8 cellular contexts compared by ENCODE assay signal in genomic region chr3:170563712-170564423, GRCh38. TPM values are rescaled to one million over a fixed set of nuclear protein-coding genes. Genes with fewer than 3 reads are reported as not detected.
DNase-seq lines count a peak whose midpoint lies in the region; ATAC-seq and TF ChIP-seq lines count a peak whose summit lies in the region.
"Had no signal": no experiment of that assay in that cellular context is flagged by ENCODE, and none has a peak within 500 bp of the region (broad histone marks: within the 10 kb centered on the region; RNA-seq: fewer than 3 reads in every experiment).

No MANE protein-coding gene starts in this region.

- peak; percentile 93 for ATAC-seq in GM18505 (IDR thresholded peaks at IDR 0.05; ENCODE audit: unreplicated experiment)
- peak; percentile 83 for ATAC-seq in GM21576 (IDR thresholded peaks at IDR 0.05; ENCODE audit: unreplicated experiment)
- ATAC-seq in IMR-90 (ENCODE audit: low read depth) = peak; percentile 89
- ATAC-seq in naive thymus-derived CD4-positive, alpha-beta T cell = no peak

- CTCF ChIA-PET in IMR-90 (lab: Yijun Ruan, JAX) = interaction anchor here (1.1 to 1.2 kb wide), 2 partner anchors 63 to 150 kb away, joined by 3 to 4 read pairs; no protein-coding TSS in a partner anchor
- CTCF ChIA-PET in naive thymus-derived CD4-positive, alpha-beta T cell (lab: Charles Lee) = no interaction called here

- peak overlapping the region; percentile 58 to 77; a peak in 3 of 4 replicates for H4K8ac ChIP-seq in IMR-90 (ENCODE audit: low read depth in 2 of 2, low read length in 2 of 2)

- H2BK15ac ChIP-seq in IMR-90 (ENCODE audit: low read depth, low read length) = peak overlapping the region; percentile 72; the same call in 1 of the 3 replicates

- DNase-seq in IMR-90 (peak; percentile 82), choroid plexus epithelial cell (ENCODE audit: low read depth) (peak; percentile 79), glutamatergic neuron (no peak), SKM-1 (lab: John Stamatoyannopoulos, UW; ENCODE audit: unreplicated experiment) (no peak)
- DNase-seq in naive thymus-derived CD4-positive, alpha-beta T cell = no peak

- no peak overlapping the region for H3K4me3 Mint-ChIP-seq in glutamatergic neuron (ENCODE audit: unreplicated experiment)
- H3K4me3 Mint-ChIP-seq in naive thymus-derived CD4-positive, alpha-beta T cell = peak overlapping the region in 1 of 10 donors; percentile 52

- H2BK5ac ChIP-seq in IMR-90 (ENCODE audit: low read depth, low read length, poor library complexity, severe bottlenecking) = peak overlapping the region; percentile 36

- no peak overlapping the region; the same call in none of the 2 replicates for H3K56ac ChIP-seq in IMR-90 (ENCODE audit: extremely low read depth, insufficient read depth, low read length)

- H3K27ac Mint-ChIP-seq in glutamatergic neuron (ENCODE audit: unreplicated experiment) = no peak overlapping the region
- H3K27ac Mint-ChIP-seq in naive thymus-derived CD4-positive, alpha-beta T cell = no peak overlapping the region

- H3K4me1 ChIP-seq in IMR-90 (ENCODE audit: control insufficient read depth, insufficient read depth, low read length) = no peaks in the 10 kb centered on the region
- H3K4me1 ChIP-seq in naive thymus-derived CD4-positive, alpha-beta T cell (ENCODE audit: control insufficient read depth in 2 of 2, insufficient read depth in 2 of 2, low read length in 2 of 2) = no peaks in the 10 kb centered on the region

- no peaks in the 10 kb centered on the region for H3K36me3 ChIP-seq in IMR-90 (ENCODE audit: control insufficient read depth, insufficient read depth, low read length)
- H3K36me3 ChIP-seq in naive thymus-derived CD4-positive, alpha-beta T cell (ENCODE audit: control insufficient read depth in 2 of 3, insufficient read depth in 3 of 3, low read length in 3 of 3) = no peaks in the 10 kb centered on the region

- H3K14ac ChIP-seq in IMR-90 (replicated peaks; ENCODE audit: low read depth, low read length) = peak overlapping the region; percentile 71

- peak overlapping the region; percentile 35; the same call in 1 of the 2 replicates for H3K18ac ChIP-seq in IMR-90 (ENCODE audit: low read depth, low read length)

- peak overlapping the region; percentile 50 for H4K5ac ChIP-seq in IMR-90 (ENCODE audit: low read depth, low read length)

- H2AK5ac ChIP-seq in IMR-90 (ENCODE audit: low read depth, low read length) = no peak overlapping the region

- H2BK20ac ChIP-seq in IMR-90 (ENCODE audit: low read depth, low read length) = peak overlapping the region; percentile 75

- TF ChIP-seq RAD21 in IMR-90 (IDR thresholded peaks at IDR 0.05; ENCODE audit: low read length) = no peak

- no peak for TF ChIP-seq CTCF in IMR-90 (conservative IDR thresholded peaks at IDR 0.05; ENCODE audit: low read depth, low read length)
- TF ChIP-seq CTCF in choroid plexus epithelial cell (conservative IDR thresholded peaks at IDR 0.05; ENCODE audit: low read depth, low read length) = no peak
- no peak for TF ChIP-seq CTCF in glutamatergic neuron (IDR thresholded peaks at IDR 0.05; ENCODE audit: partially characterized antibody, unreplicated experiment)

- peak overlapping the region; percentile 23; the same call in 1 of the 2 replicates for H3K4me3 ChIP-seq in IMR-90 (ENCODE audit: insufficient read depth, low read depth, low read length)
- H3K4me3 ChIP-seq in choroid plexus epithelial cell (ENCODE audit: low read depth, low read length) = peak overlapping the region; percentile 29
- H3K4me3 ChIP-seq in naive thymus-derived CD4-positive, alpha-beta T cell (ENCODE audit: low read length) = no peak overlapping the region
- H3K4me3 ChIP-seq: lung had no signal

- no peaks in the 10 kb centered on the region for H3K4me1 Mint-ChIP-seq in glutamatergic neuron (ENCODE audit: low read depth, unreplicated experiment)
- peaks cover 0 to 21% (median 3%) of the 10 kb centered on the region in 7 donors for H3K4me1 Mint-ChIP-seq in naive thymus-derived CD4-positive, alpha-beta T cell

- in situ Hi-C loops in IMR-90 (cut with MboI; ENCODE audit: low sequenced_read_pairs) = no loop called here

- peak overlapping the region; percentile 68; the same call in 1 of the 2 replicates for H3K27ac ChIP-seq in IMR-90 (ENCODE audit: insufficient read depth, low read length)
- no peak overlapping the region for H3K27ac ChIP-seq in naive thymus-derived CD4-positive, alpha-beta T cell (ENCODE audit: low read depth, low read length)

- TF ChIP-seq POLR2A in GM18505 (IDR thresholded peaks at IDR 0.05; ENCODE audit: borderline replicate concordance, extremely low read depth, insufficient read depth, insufficient read length) (no peak), IMR-90 (IDR thresholded peaks at IDR 0.05; ENCODE audit: low read depth, low read length) (no peak)

- POLR2A ChIA-PET in IMR-90 (lab: Charles Lee; ENCODE audit: unreplicated experiment) = no interaction called here
- POLR2A ChIA-PET in naive thymus-derived CD4-positive, alpha-beta T cell (lab: Charles Lee) = no interaction called here

- peak overlapping the region; percentile 88 for H2AFZ ChIP-seq in IMR-90 (replicated peaks; ENCODE audit: low read length, poor library complexity)

- H3K9me3 Mint-ChIP-seq in glutamatergic neuron (ENCODE audit: unreplicated experiment) = no peaks in the 10 kb centered on the region
- peaks cover 0 to 3% (median 0%) of the 10 kb centered on the region in 11 donors for H3K9me3 Mint-ChIP-seq in naive thymus-derived CD4-positive, alpha-beta T cell

- H4K20me1 ChIP-seq in IMR-90 (ENCODE audit: insufficient read depth, low read length) = no peaks in the 10 kb centered on the region

- no peaks in the 10 kb centered on the region for H3K79me1 ChIP-seq in IMR-90 (ENCODE audit: low read depth in 1 of 2, low read length in 2 of 2)

- dilution Hi-C loops in IMR-90 (cut with HindIII; ENCODE audit: low sequenced_read_pairs, unreplicated experiment) = no loop called here

- H2AK9ac ChIP-seq in IMR-90 (replicated peaks; ENCODE audit: low read depth, low read length, poor library complexity) = no peak overlapping the region

- BruUV-seq in IMR-90 (replicated peaks; lab: Mats Ljungman, UMichigan) = no TSS peak

- H4K91ac ChIP-seq in IMR-90 (ENCODE audit: insufficient read depth, low read depth, low read length) = peak overlapping the region; percentile 63

- no peak overlapping the region for H3K23ac ChIP-seq in IMR-90 (ENCODE audit: low read depth, low read length)

- H2BK120ac ChIP-seq in IMR-90 (ENCODE audit: low read depth, low read length) = peak overlapping the region; percentile 71

- H3K9me1 ChIP-seq in IMR-90 (ENCODE audit: insufficient read depth, low read length) = no peaks in the 10 kb centered on the region

- H3K9me3 ChIP-seq in IMR-90 (ENCODE audit: control insufficient read depth, insufficient read depth, low read length) = peaks cover 2% of the 10 kb centered on the region; the same call in 1 of the 2 replicates
- H3K9me3 ChIP-seq in naive thymus-derived CD4-positive, alpha-beta T cell (ENCODE audit: control insufficient read depth in 2 of 3, low read length in 3 of 3) = no peaks in the 10 kb centered on the region

- WGBS in IMR-90 (ENCODE audit: extremely low coverage in 2 of 2, insufficient read length in 1 of 2), 2 experiments = 27% methylated on average over 2 of the region's 7 CpGs; no CpG with 5 or more reads in 1 of the 2 experiments

- peak overlapping the region; percentile 79 for H3K9ac ChIP-seq in IMR-90 (ENCODE audit: low read depth, low read length)

- peaks cover 3% of the 10 kb centered on the region for H3K27me3 Mint-ChIP-seq in glutamatergic neuron (ENCODE audit: unreplicated experiment)
- peaks cover 0 to 17% (median 10%) of the 10 kb centered on the region in 5 donors for H3K27me3 Mint-ChIP-seq in naive thymus-derived CD4-positive, alpha-beta T cell

- intact Hi-C loops in IMR-90 (cut with micrococcal nuclease) = no loop called here
- intact Hi-C loops in naive thymus-derived CD4-positive, alpha-beta T cell (cut with micrococcal nuclease) = no loop called here

- H3K36me3 Mint-ChIP-seq in glutamatergic neuron (ENCODE audit: unreplicated experiment) = peaks cover 4% of the 10 kb centered on the region
- H3K36me3 Mint-ChIP-seq in naive thymus-derived CD4-positive, alpha-beta T cell = peaks cover 0 to 1% (median 0%) of the 10 kb centered on the region in 5 donors

- H3K4me2 ChIP-seq in IMR-90 (ENCODE audit: low read depth, low read length) = peak overlapping the region; percentile 64

- H3K27me3 ChIP-seq in IMR-90 (ENCODE audit: control insufficient read depth, insufficient read depth, low read length) = no peaks in the 10 kb centered on the region
- H3K27me3 ChIP-seq in naive thymus-derived CD4-positive, alpha-beta T cell (ENCODE audit: control insufficient read depth in 2 of 2, insufficient read depth in 2 of 2, low read length in 2 of 2) = no peaks in the 10 kb centered on the region

- peak overlapping the region; percentile 46 for H3K4ac ChIP-seq in IMR-90 (ENCODE audit: low read depth, low read length)

TF ChIP-seq in IMR-90, 13 proteins besides CTCF, POLR2A, EP300 and RAD21 (continues in another document):
- TF ChIP-seq MXI1 (IDR thresholded peaks at IDR 0.05; ENCODE audit: borderline replicate concordance, low read depth, low read length) (no peak), CEBPB (IDR thresholded peaks at IDR 0.05; ENCODE audit: low read depth, low read length) (no peak), NFE2L2 (IDR thresholded peaks at IDR 0.05; ENCODE audit: low read depth, low read length) (no peak), CHD1 (IDR thresholded peaks at IDR 0.05; ENCODE audit: low read depth, low read length) (no peak), RFX5 (IDR thresholded peaks at IDR 0.05; ENCODE audit: low read depth, low read length) (no peak), BHLHE40 (IDR thresholded peaks at IDR 0.05; ENCODE audit: low read depth, low read length) (no peak), FOS (IDR thresholded peaks at IDR 0.05; ENCODE audit: low read depth, low read length) (no peak)
- TF ChIP-seq, protein P1, sequence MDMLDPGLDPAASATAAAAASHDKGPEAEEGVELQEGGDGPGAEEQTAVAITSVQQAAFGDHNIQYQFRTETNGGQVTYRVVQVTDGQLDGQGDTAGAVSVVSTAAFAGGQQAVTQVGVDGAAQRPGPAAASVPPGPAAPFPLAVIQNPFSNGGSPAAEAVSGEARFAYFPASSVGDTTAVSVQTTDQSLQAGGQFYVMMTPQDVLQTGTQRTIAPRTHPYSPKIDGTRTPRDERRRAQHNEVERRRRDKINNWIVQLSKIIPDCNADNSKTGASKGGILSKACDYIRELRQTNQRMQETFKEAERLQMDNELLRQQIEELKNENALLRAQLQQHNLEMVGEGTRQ (IDR thresholded peaks at IDR 0.05; ENCODE audit: low read depth, low read length) = no peak

RNA-seq across cellular contexts. Expression of gene SLC7A14, which starts 22.0 kb away (rescaled TPM):
- total RNA-seq in IMR-90 (2012; rRNA removed) = 6.7 and 6.8 TPM in 2 replicates
- 2.5 and 2.7 TPM in 2 replicates for polyA plus RNA-seq in IMR-90 (2012; rRNA removed)
- polyA plus RNA-seq in IMR-90 (2012; cell fraction: cytosol; rRNA removed) = 1.6 TPM in 2 replicates
- polyA plus RNA-seq in IMR-90 (2012; cell fraction: nucleus; rRNA removed; ENCODE audit: low replicate concordance) = 1.0 and 2.1 TPM in 2 replicates
- 6.2 TPM for total RNA-seq in glutamatergic neuron (ENCODE audit: unreplicated experiment)
- total RNA-seq in naive thymus-derived CD4-positive, alpha-beta T cell = not detected
- not detected for polyA plus RNA-seq in naive thymus-derived CD4-positive, alpha-beta T cell

Comparison
In these comparisons a context has a peak if more than half of its experiments do, and no peak if none do; other contexts are left out.
1. DNase-seq: peak in IMR-90 (single experiment) and choroid plexus epithelial cell (single experiment); none in glutamatergic neuron (single experiment), SKM-1 (single experiment) and naive thymus-derived CD4-positive, alpha-beta T cell (0 of 9).